Comparison of ENCODE assay signal across 9 cellular contexts in the genomic region with DNA sequence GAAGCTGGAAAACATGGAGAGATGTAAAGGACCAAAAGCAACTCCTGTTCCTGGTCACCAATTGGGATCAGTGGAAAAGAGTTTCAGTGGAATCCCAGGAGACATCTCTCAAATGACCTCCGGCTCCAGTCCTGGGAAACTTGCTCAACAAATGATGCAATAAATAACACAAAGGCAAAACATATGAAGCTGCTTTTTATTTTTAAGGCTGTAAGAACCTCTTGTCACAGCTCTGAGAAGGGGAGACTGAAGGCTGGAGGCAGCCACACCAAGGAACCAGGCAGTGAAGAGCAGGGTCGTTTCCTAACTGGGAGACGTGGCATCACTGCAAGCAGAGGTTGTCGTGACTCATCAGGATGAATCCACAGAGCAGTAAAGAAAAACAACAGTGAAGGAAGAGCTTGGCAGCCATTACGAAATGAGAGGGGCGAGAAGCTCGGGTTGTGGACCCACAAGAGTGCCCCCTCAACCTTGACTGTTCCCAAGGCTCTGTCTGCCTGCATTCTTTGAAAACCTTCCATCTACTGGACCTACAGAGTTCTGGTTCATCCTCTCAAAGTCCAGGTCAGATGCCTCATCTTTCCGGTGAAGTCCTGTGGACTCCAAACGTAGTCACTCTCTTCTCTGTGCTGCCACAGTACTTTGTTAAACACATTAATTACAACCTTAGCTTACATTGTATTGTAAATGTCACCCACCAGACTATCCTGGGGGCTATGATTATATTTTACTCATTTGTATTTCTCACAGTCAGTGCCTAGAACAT. TPM values are rescaled to one million over a fixed set of nuclear protein-coding genes. Genes with fewer than 3 reads are reported as not detected.
DNase-seq lines count a peak whose midpoint lies in the region; ATAC-seq, FAIRE-seq and TF ChIP-seq lines count a peak whose summit lies in the region.
"Had no signal": no experiment of that assay in that cellular context is flagged by ENCODE, and none has a peak within 500 bp of the region (broad histone marks: within the 10 kb centered on the region; RNA-seq: fewer than 3 reads in every experiment).

No MANE protein-coding gene starts in this region.

- no peaks in the 10 kb centered on the region for H3K9me1 ChIP-seq in endothelial cell of umbilical vein (replicated peaks; ENCODE audit: control insufficient read depth, extremely low read depth, insufficient read depth, low read length)

- peak; percentile 69 for FAIRE-seq in endothelial cell of umbilical vein (lab: Jason Lieb, UNC)

- no peaks in the 10 kb centered on the region for H3K27me3 ChIP-seq in BLaER1
- H3K27me3 ChIP-seq in OCI-LY3 (ENCODE audit: low read depth, low read length): no peaks in the 10 kb centered on the region
- no peaks in the 10 kb centered on the region for H3K27me3 ChIP-seq in endothelial cell of umbilical vein (ENCODE audit: control insufficient read depth in 2 of 2, insufficient read depth in 2 of 2, low read length in 2 of 2)
- no peaks in the 10 kb centered on the region for H3K27me3 ChIP-seq in spleen (replicated peaks in 1 of 7)

- TSS peak; percentile 14 for BruUV-seq in endothelial cell of umbilical vein (replicated peaks; lab: Mats Ljungman, UMichigan)

- H4K20me1 ChIP-seq in BLaER1: peaks cover 80% of the 10 kb centered on the region
- peaks cover 81% of the 10 kb centered on the region for H4K20me1 ChIP-seq in OCI-LY3 (ENCODE audit: insufficient read depth, low read length)
- no peaks in the 10 kb centered on the region for H4K20me1 ChIP-seq in endothelial cell of umbilical vein (replicated peaks; ENCODE audit: control insufficient read depth, extremely low read depth, insufficient read depth, low read length)

- H3K9ac ChIP-seq in BLaER1: peak overlapping the region; percentile 25; the same call in 1 of the 2 replicates
- no peak overlapping the region for H3K9ac ChIP-seq in OCI-LY3 (ENCODE audit: low read length)
- peak overlapping the region; percentile 17 for H3K9ac ChIP-seq in endothelial cell of umbilical vein (replicated peaks; ENCODE audit: extremely low read depth, insufficient read depth, low read length)

- ATAC-seq in left colon: no peak
- no peak for ATAC-seq in GM21381 (IDR thresholded peaks at IDR 0.05; ENCODE audit: unreplicated experiment)

- H3K4me1 Mint-ChIP-seq in nephron: peaks cover 31% of the 10 kb centered on the region

- H3K4me1 ChIP-seq in BLaER1 (peaks cover 38% of the 10 kb centered on the region), OCI-LY3 (ENCODE audit: low read length) (peaks cover 27% of the 10 kb centered on the region), endothelial cell of umbilical vein (ENCODE audit: control insufficient read depth, extremely low read depth, insufficient read depth, low read length) (peaks cover 25% of the 10 kb centered on the region), spleen (peaks cover 32 to 91% (median 62%) of the 10 kb centered on the region in 6 donors)

- intact Hi-C loops in endothelial cell of umbilical vein (cut with micrococcal nuclease): loop anchor here (1.0 to 5.0 kb wide), 2 partner anchors 13 to 37 kb away; no protein-coding TSS in a partner anchor
- intact Hi-C loops in spleen (cut with DNase I; ENCODE audit: low total_unique reads): no loop called here
- intact Hi-C loops in left colon (cut with DNase I, micrococcal nuclease): no loop called here
- intact Hi-C loops in posterior cingulate gyrus (cut with DNase I): no loop called here

- H3K4me2 ChIP-seq in BLaER1 (peak overlapping the region; percentile 65), OCI-LY3 (ENCODE audit: low read length) (peak overlapping the region; percentile 61), endothelial cell of umbilical vein (ENCODE audit: insufficient read depth, low read length) (peak overlapping the region; percentile 5)

- H3K9me3 ChIP-seq in BLaER1 (peaks cover 21% of the 10 kb centered on the region), OCI-LY3 (ENCODE audit: insufficient read depth, low read length) (no peaks in the 10 kb centered on the region), endothelial cell of umbilical vein (replicated peaks; ENCODE audit: control insufficient read depth, insufficient read depth, low read length) (no peaks in the 10 kb centered on the region), spleen (peaks cover 0 to 4% (median 0%) of the 10 kb centered on the region in 8 donors)

- H3K4me3 ChIP-seq in BLaER1: no peak overlapping the region
- H3K4me3 ChIP-seq in OCI-LY3 (ENCODE audit: low read length): peak overlapping the region; percentile 11
- no peak overlapping the region for H3K4me3 ChIP-seq in endothelial cell of umbilical vein (replicated peaks in 1 of 3; ENCODE audit: insufficient read depth in 1 of 3, low read depth in 1 of 3, low read length in 3 of 3)
- H3K4me3 ChIP-seq in spleen: peak overlapping the region in 1 of 8 donors; percentile 13

- peaks cover 90% of the 10 kb centered on the region for H3K79me2 ChIP-seq in OCI-LY3 (ENCODE audit: low read length)
- peaks cover 86% of the 10 kb centered on the region for H3K79me2 ChIP-seq in endothelial cell of umbilical vein (ENCODE audit: control insufficient read depth, insufficient read depth, low read length)

- no peak for TF ChIP-seq POLR2A in endothelial cell of umbilical vein (IDR thresholded peaks at IDR 0.05; ENCODE audit: low read depth, low read length)
- no peak for TF ChIP-seq POLR2A in spleen (IDR thresholded peaks at IDR 0.05)

- H3K27ac ChIP-seq in BLaER1 (peak overlapping the region; percentile 3; the same call in 1 of the 2 replicates), OCI-LY3 (ENCODE audit: low read length) (no peak overlapping the region), endothelial cell of umbilical vein (ENCODE audit: insufficient read depth, low read depth, low read length) (peak overlapping the region; percentile 82), spleen (peak overlapping the region in 4 of 8 donors; percentile 62 to 69 (median 66))

- dilution Hi-C loops in endothelial cell of umbilical vein (cut with MboI; ENCODE audit: extremely low pct_ligation_motif_present, low sequenced_read_pairs): no loop called here

- CTCF ChIA-PET in endothelial cell of umbilical vein (lab: Charles Lee): interaction anchor here (0.7 to 2.6 kb wide), 6 partner anchors 12 to 54 kb away, joined by 3 to 12 read pairs (median 4); no protein-coding TSS in a partner anchor

- POLR2A ChIA-PET in endothelial cell of umbilical vein (lab: Charles Lee): interaction anchor here (0.6 kb wide), 1 partner anchor 130 kb away, joined by 5 read pairs; no protein-coding TSS in a partner anchor

- no peaks in the 10 kb centered on the region for H3K27me3 Mint-ChIP-seq in nephron (ENCODE audit: low read depth)

- H3K36me3 Mint-ChIP-seq in nephron (ENCODE audit: low read depth): peaks cover 6% of the 10 kb centered on the region

- TF ChIP-seq CTCF in OCI-LY3 (IDR thresholded peaks at IDR 0.05; ENCODE audit: low read depth, low read length) (no peak), endothelial cell of umbilical vein (IDR thresholded peaks at IDR 0.05; ENCODE audit: extremely low read depth in 1 of 2, insufficient read depth in 1 of 2, low read depth in 1 of 2, low read length in 2 of 2) (no peak), nephron (IDR thresholded peaks at IDR 0.05; ENCODE audit: unreplicated experiment in 3 of 3) (no peak), spleen (IDR thresholded peaks at IDR 0.05 in 8 of 11, conservative IDR thresholded peaks at IDR 0.05 in 3 of 11) (no peak)

- H3K9me3 Mint-ChIP-seq in nephron: no peaks in the 10 kb centered on the region

- H3K36me3 ChIP-seq in BLaER1: peaks cover 16% of the 10 kb centered on the region
- peaks cover 5% of the 10 kb centered on the region for H3K36me3 ChIP-seq in OCI-LY3 (replicated peaks; ENCODE audit: low read depth, low read length)
- H3K36me3 ChIP-seq in endothelial cell of umbilical vein (ENCODE audit: control insufficient read depth in 2 of 2, extremely low read depth in 1 of 2, insufficient read depth in 2 of 2, low read length in 2 of 2): no peaks in the 10 kb centered on the region
- peaks cover 0 to 8% (median 0%) of the 10 kb centered on the region in 6 donors for H3K36me3 ChIP-seq in spleen

- DNase-seq in endothelial cell of umbilical vein (ENCODE audit: low read depth, low spot score): peak; percentile 36
- DNase-seq in spleen: no peak
- DNase-seq in left colon: no peak
- DNase-seq in posterior cingulate gyrus: no peak
- DNase-seq: NCI-H1092 had no signal

- WGBS in spleen, 5 donors: 52 to 79% (median 62%) methylated on average over 9 of the region's 9 CpGs

- no peak overlapping the region for H3K4me3 Mint-ChIP-seq in nephron

- H3K27ac Mint-ChIP-seq in nephron: peak overlapping the region; percentile 19 to 68 (median 38)

- H2AFZ ChIP-seq in OCI-LY3 (ENCODE audit: low read depth, low read length) (no peak overlapping the region), endothelial cell of umbilical vein (ENCODE audit: low read depth, low read length) (no peak overlapping the region)

TF ChIP-seq in endothelial cell of umbilical vein, 7 proteins besides CTCF, POLR2A, EP300 and RAD21:
- TF ChIP-seq EZH2 (IDR thresholded peaks at IDR 0.05; ENCODE audit: borderline replicate concordance, low read depth, low read length, severe bottlenecking): no peak
- no peak for TF ChIP-seq POLR2AphosphoS5 (IDR thresholded peaks at IDR 0.05; ENCODE audit: insufficient read depth, low read depth, low read length)
- TF ChIP-seq JUN (IDR thresholded peaks at IDR 0.05; ENCODE audit: borderline replicate concordance, insufficient read depth, insufficient read length, low read depth): peak; percentile 41
- TF ChIP-seq FOS (IDR thresholded peaks at IDR 0.05; ENCODE audit: borderline replicate concordance, insufficient read depth, low read length): peak; percentile 41

RNA-seq across cellular contexts. Expression of a gene that starts 32.1 kb away (rescaled TPM):
- total RNA-seq in endothelial cell of umbilical vein: 152 and 177 TPM in 2 replicates
- 60.1 and 68.8 TPM in 2 replicates for polyA plus RNA-seq in endothelial cell of umbilical vein
- polyA plus RNA-seq in endothelial cell of umbilical vein (2011; cell fraction: cytosol; rRNA removed): 75.4 and 89.5 TPM in 2 replicates
- polyA plus RNA-seq in endothelial cell of umbilical vein (2011; cell fraction: nucleus; rRNA removed): 149 and 163 TPM in 2 replicates
- 128 and 187 TPM in 2 replicates for polyA plus RNA-seq in endothelial cell of umbilical vein (2012)
- polyA minus RNA-seq in endothelial cell of umbilical vein: 180 and 216 TPM in 2 replicates
- polyA minus RNA-seq in endothelial cell of umbilical vein (2011; cell fraction: cytosol; rRNA and poly(A)+ RNA removed): 36.5 TPM
- 174 and 238 TPM in 2 replicates for polyA minus RNA-seq in endothelial cell of umbilical vein (2011; cell fraction: nucleus; rRNA and poly(A)+ RNA removed)
- total RNA-seq in spleen: 100 to 1,000 TPM; 199 to 270 (median 212) TPM
- 10 to 100 TPM; 46.6 to 66.0 (median 47.5) TPM for polyA plus RNA-seq in spleen
- total RNA-seq in left colon: 100 to 1,000 TPM in 1 of 2 donors, 10 to 100 TPM in 1; 84.3 to 117 TPM

Comparison
In these comparisons a context has a peak if more than half of its experiments do, and no peak if none do; other contexts are left out.
1. H3K4me2 ChIP-seq: peak in every context shown above with its lines; median percentile 65 in BLaER1; 61 in OCI-LY3; 5 in endothelial cell of umbilical vein.